8 cellular contexts compared by ENCODE assay signal in genomic region chr12:76927170-76927784, GRCh38. TPM values are rescaled to one million over a fixed set of nuclear protein-coding genes. Genes with fewer than 3 reads are reported as not detected.
A peak's percentile ranks its signal among the peaks of the same experiment; 100 is the strongest.
DNase-seq lines count a peak whose midpoint lies in the region; ATAC-seq, FAIRE-seq and TF ChIP-seq lines count a peak whose summit lies in the region.

No MANE protein-coding gene starts in this region.

- in situ Hi-C loops in Panc1 (cut with HindIII; ENCODE audit: low pct_unique_long_range_greater_than_20kb, low sequenced_read_pairs): no loop called here

- intact Hi-C loops in HCT116 (cut with micrococcal nuclease) (loop anchor here (1.0 kb wide), 1 partner anchor 306 kb away; no protein-coding TSS in a partner anchor), Panc1 (cut with micrococcal nuclease; ENCODE audit: unreplicated experiment) (loop anchor here (5.0 to 10.0 kb wide), 2 partner anchors 82 to 305 kb away; no protein-coding TSS in a partner anchor)

- peak; percentile 86 for ATAC-seq in HCT116
- peak; percentile 53; the same call in 1 of the 2 replicates for ATAC-seq in Panc1
- ATAC-seq in stimulated activated memory B cell treated with anti-CD40 and anti-IgM and Interleukin-4, amounts not matched to agents 10 μg/mL and 1 μg/mL and 100 μg/mL, for 72 hours: no peak
- no peak for ATAC-seq in HG03196 (IDR thresholded peaks at IDR 0.05; ENCODE audit: unreplicated experiment)

- TF ChIP-seq RAD21 in HCT116 (IDR thresholded peaks at IDR 0.05; ENCODE audit: low read depth): peak; percentile 66

- H3K9me3 ChIP-seq in HCT116 (ENCODE audit: control insufficient read depth in 1 of 2, insufficient read depth in 1 of 2, low read depth in 1 of 2, low read length in 2 of 2) (no peaks in the 10 kb centered on the region), Panc1 (ENCODE audit: control insufficient read depth, insufficient read depth, low read depth, low read length) (no peaks in the 10 kb centered on the region), small intestine (ENCODE audit: control insufficient read depth, low read depth) (no peaks in the 10 kb centered on the region)

- H3K36me3 ChIP-seq in HCT116 (ENCODE audit: control insufficient read depth in 1 of 2, insufficient read depth in 2 of 2, low read length in 2 of 2): no peaks in the 10 kb centered on the region
- no peaks in the 10 kb centered on the region for H3K36me3 ChIP-seq in Panc1 (ENCODE audit: control insufficient read depth, insufficient read depth, low read length)
- H3K36me3 ChIP-seq in small intestine (ENCODE audit: control insufficient read depth in 2 of 2, insufficient read depth in 2 of 2, low read length in 2 of 2): no peaks in the 10 kb centered on the region

- H3K36me3 Mint-ChIP-seq in stimulated activated memory B cell treated with anti-CD40 and anti-IgM and Interleukin-4, amounts not matched to agents 10 μg/mL and 1 μg/mL and 100 μg/mL, for 72 hours: no peaks in the 10 kb centered on the region

- DNase-seq in D721Med (ENCODE audit: insufficient read length, low spot score) (no peak), HCT116 (ENCODE audit: low read depth, low spot score) (peak; percentile 27), Panc1 (ENCODE audit: low read depth, low spot score) (no peak), epithelial cell of esophagus (ENCODE audit: low read depth) (peak; percentile 61), small intestine (peak; percentile 21), substantia nigra (lab: John Stamatoyannopoulos, UW) (no peak)

- H3K27me3 ChIP-seq in HCT116 (ENCODE audit: insufficient read depth, low read length) (no peaks in the 10 kb centered on the region), Panc1 (ENCODE audit: control insufficient read depth, insufficient read depth, low read length) (peaks cover 9% of the 10 kb centered on the region; the same call in 1 of the 2 replicates), small intestine (ENCODE audit: control insufficient read depth in 2 of 2, insufficient read depth in 2 of 2, low read length in 2 of 2) (peaks cover 0 to 3% of the 10 kb centered on the region in 2 donors)

- no peaks in the 10 kb centered on the region; the same call in 1 of the 2 replicates for H3K9me2 ChIP-seq in HCT116 (ENCODE audit: insufficient read depth)

- no peak overlapping the region for H3K27ac ChIP-seq in HCT116 (ENCODE audit: low read depth, low read length)
- no peak overlapping the region for H3K27ac ChIP-seq in Panc1 (ENCODE audit: low read length)
- H3K27ac ChIP-seq in small intestine (ENCODE audit: low read depth in 1 of 2, low read length in 1 of 2): no peak overlapping the region
- H3K27ac ChIP-seq in substantia nigra (ENCODE audit: low read depth, low read length, poor library complexity, severe bottlenecking): no peak overlapping the region

- H3K4me3 ChIP-seq in HCT116 (replicated peaks in 1 of 2; ENCODE audit: low read depth in 1 of 2, low read length in 2 of 2) (no peak overlapping the region), Panc1 (ENCODE audit: low read depth in 2 of 2, low read length in 2 of 2) (no peak overlapping the region), epithelial cell of esophagus (ENCODE audit: low read length) (no peak overlapping the region), small intestine (ENCODE audit: low read depth in 1 of 2, low read length in 2 of 2) (no peak overlapping the region)

- peaks cover 14% of the 10 kb centered on the region for H3K27me3 Mint-ChIP-seq in stimulated activated memory B cell treated with anti-CD40 and anti-IgM and Interleukin-4, amounts not matched to agents 10 μg/mL and 1 μg/mL and 100 μg/mL, for 72 hours

- H3K4me1 ChIP-seq in HCT116 (ENCODE audit: control insufficient read depth in 1 of 2, insufficient read depth in 2 of 2, low read length in 2 of 2) (no peaks in the 10 kb centered on the region), Panc1 (ENCODE audit: control insufficient read depth, insufficient read depth, low read length) (no peaks in the 10 kb centered on the region), small intestine (ENCODE audit: control insufficient read depth in 2 of 2, insufficient read depth in 1 of 2, low read depth in 1 of 2, low read length in 1 of 2) (no peaks in the 10 kb centered on the region)

- WGBS in small intestine, 3 donors: 71 to 73% (median 72%) methylated on average over 2 of the region's 2 CpGs

- no peak overlapping the region for H3K4me3 Mint-ChIP-seq in stimulated activated memory B cell treated with anti-CD40 and anti-IgM and Interleukin-4, amounts not matched to agents 10 μg/mL and 1 μg/mL and 100 μg/mL, for 72 hours

- RAD21 ChIA-PET in HCT116 (lab: Charles Lee; ENCODE audit: low non-redundant PET in 1 of 2, low total read pairs in 2 of 2, uncharacterized antibody in 2 of 2, unreplicated experiment in 2 of 2): no interaction called here

- no peak for TF ChIP-seq POLR2A in HCT116 (IDR thresholded peaks at IDR 0.05; ENCODE audit: borderline replicate concordance, extremely low read depth, insufficient read depth, insufficient read length)

- H3K4me2 ChIP-seq in HCT116 (ENCODE audit: low read length): no peak overlapping the region

- TF ChIP-seq CTCF in D721Med (IDR thresholded peaks at IDR 0.05; ENCODE audit: insufficient read depth, missing control alignments) (peak; percentile 46), HCT116 (IDR thresholded peaks at IDR 0.05 in 2 of 3, conservative IDR thresholded peaks at IDR 0.05 in 1 of 3; ENCODE audit: borderline replicate concordance in 1 of 3, insufficient read depth in 1 of 3, low read depth in 2 of 3, low read length in 2 of 3) (peak; percentile 41 to 76 (median 63); a peak in 5 of 6 replicates), Panc1 (IDR thresholded peaks at IDR 0.05) (peak; percentile 78), epithelial cell of esophagus (IDR thresholded peaks at IDR 0.05; ENCODE audit: insufficient read depth, low read depth, low read length, missing control alignments) (peak; percentile 59)

- no peaks in the 10 kb centered on the region for H3K4me1 Mint-ChIP-seq in stimulated activated memory B cell treated with anti-CD40 and anti-IgM and Interleukin-4, amounts not matched to agents 10 μg/mL and 1 μg/mL and 100 μg/mL, for 72 hours

- no peaks in the 10 kb centered on the region for H3K9me3 Mint-ChIP-seq in stimulated activated memory B cell treated with anti-CD40 and anti-IgM and Interleukin-4, amounts not matched to agents 10 μg/mL and 1 μg/mL and 100 μg/mL, for 72 hours

- CTCF ChIA-PET in HCT116 (lab: Charles Lee): no interaction called here
- CTCF ChIA-PET in Panc1 (lab: Charles Lee): no interaction called here

- no peak overlapping the region for H3K9ac ChIP-seq in HCT116 (ENCODE audit: low read length)

- FAIRE-seq in D721Med (lab: Jason Lieb, UNC) (peak; percentile 32), small intestine (lab: Jason Lieb, UNC) (no peak)

- no peaks in the 10 kb centered on the region for H3K79me2 ChIP-seq in HCT116 (ENCODE audit: insufficient read depth, low read length)

- no peak overlapping the region for H3K27ac Mint-ChIP-seq in stimulated activated memory B cell treated with anti-CD40 and anti-IgM and Interleukin-4, amounts not matched to agents 10 μg/mL and 1 μg/mL and 100 μg/mL, for 72 hours

- H4K20me1 ChIP-seq in HCT116 (ENCODE audit: insufficient read depth): no peaks in the 10 kb centered on the region

- no TSS peak for BruUV-seq in HCT116 (replicated peaks; lab: Mats Ljungman, UMichigan)
- BruUV-seq in Panc1 (replicated peaks; lab: Mats Ljungman, UMichigan): no TSS peak

- H2AFZ ChIP-seq in HCT116 (ENCODE audit: low read depth, low read length, poor library complexity, severe bottlenecking): peak overlapping the region; percentile 33

- POLR2A ChIA-PET in HCT116 (lab: Charles Lee): no interaction called here
- POLR2A ChIA-PET in Panc1 (lab: Charles Lee): no interaction called here

TF ChIP-seq in HCT116, 20 proteins besides CTCF, POLR2A, EP300 and RAD21 (continues in another document):
- no peak for TF ChIP-seq REST (IDR thresholded peaks at IDR 0.05; ENCODE audit: low read depth)

RNA-seq across cellular contexts. Expression of gene CSRP2, which starts 48.5 kb away (rescaled TPM):
- total RNA-seq in HCT116 (2021; ENCODE audit: unreplicated experiment): 36.1 TPM
- polyA plus RNA-seq in HCT116 (2012): 44.8 and 66.4 TPM in 2 replicates
- 7.8 TPM for total RNA-seq in Panc1 (2021; ENCODE audit: unreplicated experiment)
- 7.2 TPM for polyA plus RNA-seq in Panc1 (2012; ENCODE audit: insufficient read length)
- polyA plus RNA-seq in small intestine: 10 to 100 TPM in 2 of 3 donors, 1 to 10 TPM in 1; 1.8 to 40.1 (median 13.5) TPM

Comparison
In these comparisons a context has a peak if more than half of its experiments do, and no peak if none do; other contexts are left out.
1. DNase-seq: peak in HCT116 (single experiment), epithelial cell of esophagus (single experiment) and small intestine (single experiment); none in D721Med (single experiment), Panc1 (single experiment) and substantia nigra (0 of 49).
2. ATAC-seq: peak in HCT116 (single experiment) and Panc1 (single experiment); none in stimulated activated memory B cell treated with anti-CD40 and anti-IgM and Interleukin-4, amounts not matched to agents 10 μg/mL and 1 μg/mL and 100 μg/mL, for 72 hours (single experiment) and HG03196 (single experiment).
3. Peak in every context shown above with its lines, with median percentiles within 50 percentile points of each other: CTCF ChIP-seq.